Comparison of ENCODE assay signal across 32 cellular contexts in genomic region chr4:95921470-95921869, GRCh38.
"Had no signal": no experiment of that assay in that cellular context is flagged by ENCODE, and none has a peak within 500 bp of the region (broad histone marks: within the 10 kb centered on the region; RNA-seq: fewer than 3 reads in every experiment).

No MANE protein-coding gene starts in this region.

- FAIRE-seq: astrocyte, bronchial epithelial cell had no signal

- H3K27ac ChIP-seq: adrenal gland, ascending aorta, body of pancreas, brain microvascular endothelial cell, breast epithelium, cardiac muscle cell had no signal

- DNase-seq: activated effector memory CD4-positive, alpha-beta T cell treated with anti-CD3 and anti-CD28 coated beads, Interleukin-2, amount 50 U/mL, for 16 hours; activated effector memory CD4-positive, alpha-beta T cell treated with Interleukin-2 at 50 U/mL for 16 hours; activated gamma-delta T cell; activated gamma-delta T cell treated with Interleukin-2 at 50 U/mL for 16 hours; activated naive CD4-positive, alpha-beta T cell; activated naive CD4-positive, alpha-beta T cell treated with anti-CD3 and anti-CD28 coated beads for 36 hours; activated naive CD4-positive, alpha-beta T cell treated with anti-CD3 and anti-CD28 coated beads, Interleukin-2, amount 10 ng/mL, durations not matched to agents 7 days and 5 days; activated naive CD4-positive, alpha-beta T cell treated with anti-CD3 and anti-CD28 coated beads, Interleukin-2, amount 50 U/mL, for 16 hours; activated naive CD4-positive, alpha-beta T cell treated with Interleukin-2 at 50 U/mL for 16 hours; activated naive CD8-positive, alpha-beta T cell treated with anti-CD3 and anti-CD28 coated beads for 36 hours; activated naive CD8-positive, alpha-beta T cell treated with anti-CD3 and anti-CD28 coated beads, Interleukin-2, amount 10 ng/mL, durations not matched to agents 7 days and 5 days; activated naive CD8-positive, alpha-beta T cell treated with anti-CD3 and anti-CD28 coated beads, Interleukin-2, amount 50 U/mL, for 24 hours; activated T-cell treated with anti-CD3 and anti-CD28 coated beads, Interleukin-2, amount 50 U/mL, for 1 hour; activated T-cell treated with anti-CD3 and anti-CD28 coated beads, Interleukin-2, amount 50 U/mL, for 24 hours; activated T-cell treated with anti-CD3 and anti-CD28 coated beads, Interleukin-2, amount 50 U/mL, for 4 hours; activated T-cell treated with anti-CD3 and anti-CD28 coated beads, Interleukin-2, amount 50 U/mL, for 48 hours; activated T-cell treated with anti-CD3 and anti-CD28 coated beads, Interleukin-2, amount 50 U/mL, for 72 hours; adrenal gland; amniotic stem cell; amygdala; anterior cingulate cortex; aorta; body of pancreas; brain microvascular endothelial cell; caudate nucleus; central memory CD4-positive, alpha-beta T cell; cerebellar nuclear complex had no signal

- H3K36me3 ChIP-seq: adrenal gland, ascending aorta, brain microvascular endothelial cell, breast epithelium, cardiac muscle cell had no signal

- H3K4me3 ChIP-seq: adrenal gland, ascending aorta, body of pancreas, breast epithelium, cardiac muscle cell had no signal

- H3K27me3 ChIP-seq: adrenal gland, ascending aorta, body of pancreas, brain microvascular endothelial cell, breast epithelium, cardiac muscle cell had no signal

- H3K9me3 ChIP-seq: adrenal gland, body of pancreas had no signal
